8 cellular contexts compared by ENCODE assay signal in the genomic region with DNA sequence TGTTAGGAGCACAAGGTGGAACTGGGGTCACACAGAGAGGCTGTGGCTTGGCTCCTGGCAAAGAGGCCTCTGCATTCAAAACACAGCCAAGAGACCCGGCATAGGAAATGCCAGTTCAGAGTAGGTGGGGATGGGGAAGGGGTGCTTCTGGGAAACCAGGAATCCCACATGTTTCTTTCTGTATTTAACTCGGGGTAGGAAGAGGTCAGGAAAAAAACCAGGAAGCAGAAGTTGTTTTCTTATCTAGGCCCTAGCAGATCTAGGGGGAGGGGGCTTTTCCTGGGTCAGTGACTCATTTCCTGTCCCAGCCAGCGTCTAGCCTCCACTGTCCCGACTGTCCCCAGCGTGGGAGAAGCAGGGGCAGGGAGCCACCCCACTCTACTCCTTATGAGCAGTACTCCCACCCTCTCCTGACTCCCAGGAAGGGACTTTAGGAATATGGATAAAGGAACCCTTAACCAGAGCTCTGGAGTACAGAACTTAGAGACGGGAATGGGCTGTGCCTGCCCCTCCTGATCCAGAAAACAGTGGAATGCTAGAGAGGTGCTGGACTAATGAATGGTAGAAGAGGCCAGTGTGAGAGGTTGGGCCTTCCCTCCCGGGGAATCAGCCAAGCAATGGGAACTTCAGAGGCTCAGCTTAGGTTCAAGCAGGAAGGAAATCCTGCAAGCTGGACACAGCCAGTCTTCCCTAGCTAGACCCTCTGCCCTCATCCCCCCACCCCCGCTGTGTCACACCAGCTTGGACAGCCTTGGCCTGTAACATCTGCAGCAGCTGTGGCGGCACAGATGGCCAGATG. TPM values are rescaled to one million over a fixed set of nuclear protein-coding genes. Genes with fewer than 3 reads are reported as not detected.
DNase-seq lines count a peak whose midpoint lies in the region; TF ChIP-seq lines count a peak whose summit lies in the region.

No MANE protein-coding gene starts in this region.

- H3K4me1 ChIP-seq in ectodermal cell (ENCODE audit: control insufficient read depth, insufficient read depth, low read length): peaks cover 33% of the 10 kb centered on the region
- peaks cover 81% of the 10 kb centered on the region for H3K4me1 ChIP-seq in muscle layer of colon (ENCODE audit: insufficient read depth, low read length)

- H3K36me3 ChIP-seq in ectodermal cell (ENCODE audit: control insufficient read depth, insufficient read depth, low read length) (no peaks in the 10 kb centered on the region), muscle layer of colon (ENCODE audit: insufficient read depth, low read length) (peaks cover 21% of the 10 kb centered on the region)

- peak overlapping the region; percentile 94 for H3K27ac ChIP-seq in RWPE1
- H3K27ac ChIP-seq in ectodermal cell (ENCODE audit: insufficient read depth, low read depth, low read length, poor library complexity, severe bottlenecking): peak overlapping the region; percentile 82
- H3K27ac ChIP-seq in muscle layer of colon (ENCODE audit: low read depth, low read length): peak overlapping the region; percentile 75

- H3K27me3 ChIP-seq in ectodermal cell (ENCODE audit: control insufficient read depth, insufficient read depth, low read length, poor library complexity, severe bottlenecking) (no peaks in the 10 kb centered on the region), muscle layer of colon (ENCODE audit: control insufficient read depth in 1 of 2, insufficient read depth in 2 of 2, low read length in 2 of 2) (no peaks in the 10 kb centered on the region)

- POLR2A ChIA-PET in RWPE1 (lab: Yijun Ruan, JAX; ENCODE audit: low non-redundant PET): no interaction called here
- POLR2A ChIA-PET in GM10248 (lab: Yijun Ruan, JAX): interaction anchor here (1.4 kb wide), 1 partner anchor 13 kb away, joined by 6 read pairs; the partner anchor contains the start of gene UTP11

- H3K4me3 ChIP-seq in ectodermal cell (ENCODE audit: insufficient read depth, low read depth, low read length): no peak overlapping the region
- peak overlapping the region; percentile 8 to 17 for H3K4me3 ChIP-seq in muscle layer of colon (ENCODE audit: low read depth in 1 of 2, low read length in 2 of 2)

- no peak for TF ChIP-seq CTCF in RWPE1 (conservative IDR thresholded peaks at IDR 0.05; ENCODE audit: low read depth)
- TF ChIP-seq CTCF in GM10248 (IDR thresholded peaks at IDR 0.05; ENCODE audit: control extremely low read depth, extremely low read depth, low read depth, missing control alignments): no peak

- H3K9ac ChIP-seq in muscle layer of colon (ENCODE audit: low read length): peak overlapping the region; percentile 67

- 56 to 74% methylated on average over 8 to 9 of the region's 9 CpGs for WGBS in ectodermal cell, 2 experiments

- peak; percentile 67 for DNase-seq in GDM1 (lab: John Stamatoyannopoulos, UW)
- no peak for DNase-seq in RWPE1 (ENCODE audit: low spot score)
- no peak for DNase-seq in NCI-H2107 (lab: John Stamatoyannopoulos, UW)
- no peak for DNase-seq in activated CD4-positive, CD25-positive, alpha-beta regulatory T cell treated with anti-CD3 and anti-CD28 coated beads, Interleukin-2, amount 50 U/mL, for 72 hours
- DNase-seq in GM10248 (ENCODE audit: extremely low spot score): no peak
- no peak for DNase-seq in inferior parietal cortex (ENCODE audit: extremely low spot score)

- CTCF ChIA-PET in RWPE1 (lab: Yijun Ruan, JAX) (interaction anchor here (0.6 to 0.7 kb wide), 2 partner anchors 10 to 242 kb away, joined by 3 read pairs; partner anchors contain the start of gene SF3A3), GM10248 (lab: Yijun Ruan, JAX) (interaction anchor here (6.4 kb wide), 1 partner anchor 9 kb away, joined by 51 read pairs; the partner anchor contains the start of gene SF3A3)

- H3K9me3 ChIP-seq in ectodermal cell (ENCODE audit: control insufficient read depth, low read length) (no peaks in the 10 kb centered on the region), muscle layer of colon (ENCODE audit: low read length) (no peaks in the 10 kb centered on the region)

RNA-seq across cellular contexts. Expression of gene FHL3, which starts 5.7 kb away (rescaled TPM):
- 19.7 TPM for polyA plus RNA-seq in ectodermal cell (2013, experiment 1 of 4)
- polyA plus RNA-seq in ectodermal cell (2013, experiment 2 of 4): 21.9 TPM
- 21.2 TPM for polyA plus RNA-seq in ectodermal cell (2013, experiment 3 of 4)
- 20.4 TPM for polyA plus RNA-seq in ectodermal cell (2013, experiment 4 of 4)

RNA-seq across cellular contexts. Expression of gene SF3A3, which starts 9.8 kb away (rescaled TPM):
- polyA plus RNA-seq in ectodermal cell (2013, experiment 1 of 4): 148 TPM
- polyA plus RNA-seq in ectodermal cell (2013, experiment 2 of 4): 133 TPM
- polyA plus RNA-seq in ectodermal cell (2013, experiment 3 of 4): 85.5 TPM
- 86.7 TPM for polyA plus RNA-seq in ectodermal cell (2013, experiment 4 of 4)

RNA-seq across cellular contexts. Expression of gene UTP11, which starts 12.9 kb away (rescaled TPM):
- polyA plus RNA-seq in ectodermal cell (2013, experiment 1 of 4): 62.4 TPM
- polyA plus RNA-seq in ectodermal cell (2013, experiment 2 of 4): 56.9 TPM
- 43.6 TPM for polyA plus RNA-seq in ectodermal cell (2013, experiment 3 of 4)
- polyA plus RNA-seq in ectodermal cell (2013, experiment 4 of 4): 46.4 TPM

RNA-seq across cellular contexts. Expression of gene POU3F1, which starts 47.0 kb away (rescaled TPM):
- polyA plus RNA-seq in ectodermal cell (2013, experiment 1 of 4): 22.3 TPM
- 38.8 TPM for polyA plus RNA-seq in ectodermal cell (2013, experiment 2 of 4)
- polyA plus RNA-seq in ectodermal cell (2013, experiment 3 of 4): 38.7 TPM
- polyA plus RNA-seq in ectodermal cell (2013, experiment 4 of 4): 41.1 TPM

RNA-seq across cellular contexts. Expression of gene INPP5B, which starts 52.8 kb away (rescaled TPM):
- polyA plus RNA-seq in ectodermal cell (2013, experiment 1 of 4): 21.1 TPM
- 25.1 TPM for polyA plus RNA-seq in ectodermal cell (2013, experiment 2 of 4)
- polyA plus RNA-seq in ectodermal cell (2013, experiment 3 of 4): 13.9 TPM
- 15.7 TPM for polyA plus RNA-seq in ectodermal cell (2013, experiment 4 of 4)
